10 cellular contexts compared by ENCODE assay signal in genomic region chr4:105352826-105353225, GRCh38.
DNase-seq lines count a peak whose midpoint lies in the region; ATAC-seq, FAIRE-seq and TF ChIP-seq lines count a peak whose summit lies in the region.
"Had no signal": no experiment of that assay in that cellular context is flagged by ENCODE, and none has a peak within 500 bp of the region (broad histone marks: within the 10 kb centered on the region; RNA-seq: fewer than 3 reads in every experiment).

No MANE protein-coding gene starts in this region.

- H3K9me2 ChIP-seq in GM23338 (ENCODE audit: insufficient read depth) = no peaks in the 10 kb centered on the region

- H3K4me1 ChIP-seq in fibroblast of lung (ENCODE audit: control insufficient read depth, extremely low read depth, insufficient read depth, low read length) = no peaks in the 10 kb centered on the region
- no peaks in the 10 kb centered on the region for H3K4me1 ChIP-seq in HAP-1
- no peaks in the 10 kb centered on the region for H3K4me1 ChIP-seq in GM23338 (ENCODE audit: insufficient read depth)

- no peak overlapping the region for H3K27ac ChIP-seq in fibroblast of lung (ENCODE audit: insufficient read depth, low read length)
- H3K27ac ChIP-seq in GM23338 (ENCODE audit: low read depth) = no peak overlapping the region

- H4K20me1 ChIP-seq in fibroblast of lung (ENCODE audit: control insufficient read depth, extremely low read depth, insufficient read depth, low read length) (no peaks in the 10 kb centered on the region), GM23338 (replicated peaks; ENCODE audit: insufficient read depth) (no peaks in the 10 kb centered on the region)

- no peak overlapping the region for H3K27ac Mint-ChIP-seq in GM23338
- H3K27ac Mint-ChIP-seq: mesothelial cell of epicardium had no signal

- no peaks in the 10 kb centered on the region for H3K27me3 Mint-ChIP-seq in GM23338 (ENCODE audit: insufficient read depth, low read depth, poor library complexity)

- H3K9me3 ChIP-seq in fibroblast of lung (ENCODE audit: control insufficient read depth, insufficient read depth, low read depth, low read length) = no peaks in the 10 kb centered on the region
- H3K9me3 ChIP-seq in HAP-1 = no peaks in the 10 kb centered on the region

- TF ChIP-seq CTCF in fibroblast of lung (conservative IDR thresholded peaks at IDR 0.05 in 1 of 2, IDR thresholded peaks at IDR 0.05 in 1 of 2; ENCODE audit: low read depth in 1 of 2, low read length in 2 of 2) (no peak), GM23338 (conservative IDR thresholded peaks at IDR 0.05; ENCODE audit: low read depth in 2 of 2) (no peak)

- peak; percentile 60 for FAIRE-seq in GM18507 (lab: Jason Lieb, UNC)

- H3K4me1 Mint-ChIP-seq in GM23338 = no peaks in the 10 kb centered on the region

- no peaks in the 10 kb centered on the region for H3K27me3 ChIP-seq in fibroblast of lung (ENCODE audit: control insufficient read depth, insufficient read depth, low read length)
- H3K27me3 ChIP-seq in HAP-1 (ENCODE audit: low read depth) = no peaks in the 10 kb centered on the region
- no peaks in the 10 kb centered on the region for H3K27me3 ChIP-seq in GM23338 (ENCODE audit: insufficient read depth)

- H3F3A ChIP-seq in GM23338 (replicated peaks; ENCODE audit: low read depth) = no peaks in the 10 kb centered on the region

- no peaks in the 10 kb centered on the region for H3K36me3 Mint-ChIP-seq in GM23338 (ENCODE audit: low read depth)
- H3K36me3 Mint-ChIP-seq: mesothelial cell of epicardium had no signal

- H3K9ac ChIP-seq in fibroblast of lung (ENCODE audit: insufficient read depth, low read length) = no peak overlapping the region

- H3K36me3 ChIP-seq in fibroblast of lung (ENCODE audit: control insufficient read depth, insufficient read depth, low read length) (no peaks in the 10 kb centered on the region), HAP-1 (replicated peaks) (no peaks in the 10 kb centered on the region), GM23338 (ENCODE audit: insufficient read depth) (no peaks in the 10 kb centered on the region)

- no peak overlapping the region for H3K4me3 Mint-ChIP-seq in GM23338
- H3K4me3 Mint-ChIP-seq: mesothelial cell of epicardium had no signal

- peak; percentile 3 for DNase-seq in GM18507 (ENCODE audit: extremely low spot score, insufficient read length, low read depth)
- peak; percentile 39 to 62 for DNase-seq in fibroblast of lung (ENCODE audit: low read depth in 2 of 2)
- DNase-seq in HAP-1 (ENCODE audit: low spot score in 2 of 2) = no peak
- no peak for DNase-seq in NCI-H510A treated with DMSO at 0.1 percent for 48 hours (lab: John Stamatoyannopoulos, UW)
- DNase-seq in GM23338 (ENCODE audit: low spot score) = no peak

- H3K79me2 ChIP-seq in fibroblast of lung (ENCODE audit: control insufficient read depth, insufficient read depth, low read length) (no peaks in the 10 kb centered on the region), GM23338 (replicated peaks; ENCODE audit: insufficient read depth) (no peaks in the 10 kb centered on the region)

- in situ Hi-C loops in HAP-1 (cut with MboI; ENCODE audit: low sequenced_read_pairs) = no loop called here

- no peak overlapping the region for H3K4me2 ChIP-seq in fibroblast of lung (ENCODE audit: extremely low read depth, insufficient read depth, low read length)
- no peak overlapping the region for H3K4me2 ChIP-seq in GM23338

- H3K9me3 Mint-ChIP-seq in GM23338 = no peaks in the 10 kb centered on the region
- H3K9me3 Mint-ChIP-seq: mesothelial cell of epicardium had no signal

- no peak overlapping the region for H2AFZ ChIP-seq in fibroblast of lung (ENCODE audit: low read length)
- no peak overlapping the region for H2AFZ ChIP-seq in GM23338

- peak; percentile 73 for ATAC-seq in GM21390 (IDR thresholded peaks at IDR 0.05; ENCODE audit: unreplicated experiment)
- ATAC-seq in HG03159 (IDR thresholded peaks at IDR 0.05; ENCODE audit: unreplicated experiment) = peak; percentile 77
- no peak for ATAC-seq in HG03097 (IDR thresholded peaks at IDR 0.05; ENCODE audit: low FRiP score, unreplicated experiment)
- no peak for ATAC-seq in GM23338
- ATAC-seq: Right ventricle myocardium inferior had no signal

- no peak overlapping the region for H3K4me3 ChIP-seq in fibroblast of lung (replicated peaks in 1 of 4; ENCODE audit: control extremely low read depth in 1 of 4, insufficient read depth in 1 of 4, low read depth in 3 of 4, low read length in 4 of 4)
- H3K4me3 ChIP-seq in HAP-1 = no peak overlapping the region
- no peak overlapping the region for H3K4me3 ChIP-seq in GM23338

TF ChIP-seq in GM23338, 12 proteins besides CTCF, POLR2A, EP300 and RAD21 (continues in another document):
- TF ChIP-seq REST (IDR thresholded peaks at IDR 0.05; ENCODE audit: unreplicated experiment) (no peak), EZH2 (IDR thresholded peaks at IDR 0.05; ENCODE audit: low read depth, unreplicated experiment) (no peak), POLR2AphosphoS5 (IDR thresholded peaks at IDR 0.05; ENCODE audit: low read depth) (no peak), NANOG (IDR thresholded peaks at IDR 0.05; ENCODE audit: borderline replicate concordance) (no peak), STAT1 (IDR thresholded peaks at IDR 0.05; ENCODE audit: unreplicated experiment) (no peak), ZNF114 (CRISPR knock-in tag; IDR thresholded peaks at IDR 0.05) (no peak)

Comparison
In these comparisons a context has a peak if more than half of its experiments do, and no peak if none do; other contexts are left out.
1. DNase-seq: peak in GM18507 (single experiment) and fibroblast of lung (2 of 2); none in HAP-1 (0 of 2), NCI-H510A treated with DMSO at 0.1 percent for 48 hours (single experiment) and GM23338 (single experiment).
2. ATAC-seq: peak in GM21390 (single experiment) and HG03159 (single experiment); none in HG03097 (single experiment) and GM23338 (single experiment).